13 cellular contexts compared by ENCODE assay signal in genomic region chr2:209696836-209697711, GRCh38.
A peak's percentile ranks its signal among the peaks of the same experiment; 100 is the strongest.
DNase-seq lines count a peak whose midpoint lies in the region; ATAC-seq, FAIRE-seq and TF ChIP-seq lines count a peak whose summit lies in the region.
"Had no signal": no experiment of that assay in that cellular context is flagged by ENCODE, and none has a peak within 500 bp of the region (broad histone marks: within the 10 kb centered on the region; RNA-seq: fewer than 3 reads in every experiment).

No MANE protein-coding gene starts in this region.

- H3K27me3 ChIP-seq in transverse colon = no peaks in the 10 kb centered on the region
- H3K27me3 ChIP-seq: ovary had no signal

- intact Hi-C loops in transverse colon (cut with DNase I; ENCODE audit: low total_unique reads) = no loop called here

- TF ChIP-seq EP300 in transverse colon (IDR thresholded peaks at IDR 0.05; ENCODE audit: low read depth) = no peak

- peaks cover 11% of the 10 kb centered on the region for H3K4me1 Mint-ChIP-seq in glutamatergic neuron (ENCODE audit: low read depth, unreplicated experiment)

- FAIRE-seq in H54 (lab: Jason Lieb, UNC) = no peak
- FAIRE-seq: keratinocyte had no signal

- ATAC-seq in GM18867 (IDR thresholded peaks at IDR 0.05; ENCODE audit: unreplicated experiment) = peak; percentile 67
- ATAC-seq in GM21528 (IDR thresholded peaks at IDR 0.05; ENCODE audit: low FRiP score, unreplicated experiment) = peak; percentile 81
- ATAC-seq in HG03159 (IDR thresholded peaks at IDR 0.05; ENCODE audit: unreplicated experiment) = peak; percentile 79

- no peak overlapping the region for H3K27ac ChIP-seq in transverse colon
- H3K27ac ChIP-seq: ovary had no signal

- H3K9me3 ChIP-seq in transverse colon = no peaks in the 10 kb centered on the region
- H3K9me3 ChIP-seq: ovary had no signal

- H3K4me3 Mint-ChIP-seq in glutamatergic neuron (ENCODE audit: unreplicated experiment) = no peak overlapping the region
- H3K4me3 Mint-ChIP-seq: activated naive CD4-positive, alpha-beta T cell treated with anti-CD3 and anti-CD28 coated beads for 36 hours had no signal

- peak overlapping the region; percentile 14 for H3K27ac Mint-ChIP-seq in glutamatergic neuron (ENCODE audit: unreplicated experiment)
- H3K27ac Mint-ChIP-seq: activated naive CD4-positive, alpha-beta T cell treated with anti-CD3 and anti-CD28 coated beads for 36 hours had no signal

- no peaks in the 10 kb centered on the region for H3K36me3 ChIP-seq in transverse colon
- H3K36me3 ChIP-seq: ovary had no signal

- TF ChIP-seq CTCF in glutamatergic neuron (IDR thresholded peaks at IDR 0.05; ENCODE audit: partially characterized antibody, unreplicated experiment) = no peak
- TF ChIP-seq CTCF in transverse colon (IDR thresholded peaks at IDR 0.05) = no peak

- WGBS in transverse colon (ENCODE audit: low coverage in 1 of 2), 2 donors = 61 to 65% methylated on average over 8 of the region's 8 CpGs

- in situ Hi-C loops in transverse colon (cut with MboI; ENCODE audit: low pct_ligation_motif_present in 1 of 4, low pct_unique_long_range_greater_than_20kb in 1 of 4, low sequenced_read_pairs in 3 of 4) = no loop called here

- H3K9me3 Mint-ChIP-seq in glutamatergic neuron (ENCODE audit: unreplicated experiment) = peaks cover 3% of the 10 kb centered on the region

- H3K4me3 ChIP-seq in transverse colon = no peak overlapping the region
- H3K4me3 ChIP-seq: ovary had no signal

- peaks cover 14% of the 10 kb centered on the region for H3K36me3 Mint-ChIP-seq in glutamatergic neuron (ENCODE audit: unreplicated experiment)

- DNase-seq in glutamatergic neuron = no peak
- no peak for DNase-seq in H54 (ENCODE audit: insufficient read length, low spot score)
- no peak for DNase-seq in T1000 (lab: John Stamatoyannopoulos, UW)
- no peak for DNase-seq in SHP77 treated with DMSO at 0.1 percent for 48 hours (lab: John Stamatoyannopoulos, UW)
- no peak for DNase-seq in transverse colon
- DNase-seq: activated naive CD4-positive, alpha-beta T cell treated with anti-CD3 and anti-CD28 coated beads for 36 hours; effector CD8-positive, alpha-beta T cell; NCI-H526 treated with DMSO at 0.1 percent for 48 hours; ovary had no signal

- no peaks in the 10 kb centered on the region for H3K4me1 ChIP-seq in transverse colon

- H3K27me3 Mint-ChIP-seq in glutamatergic neuron (ENCODE audit: unreplicated experiment) = no peaks in the 10 kb centered on the region

- no peak for TF ChIP-seq POLR2A in H54 (IDR thresholded peaks at IDR 0.05; ENCODE audit: low read depth, low read length)
- no peak for TF ChIP-seq POLR2A in transverse colon (IDR thresholded peaks at IDR 0.05)
